Comparison of ENCODE assay signal across 8 cellular contexts in the genomic region with DNA sequence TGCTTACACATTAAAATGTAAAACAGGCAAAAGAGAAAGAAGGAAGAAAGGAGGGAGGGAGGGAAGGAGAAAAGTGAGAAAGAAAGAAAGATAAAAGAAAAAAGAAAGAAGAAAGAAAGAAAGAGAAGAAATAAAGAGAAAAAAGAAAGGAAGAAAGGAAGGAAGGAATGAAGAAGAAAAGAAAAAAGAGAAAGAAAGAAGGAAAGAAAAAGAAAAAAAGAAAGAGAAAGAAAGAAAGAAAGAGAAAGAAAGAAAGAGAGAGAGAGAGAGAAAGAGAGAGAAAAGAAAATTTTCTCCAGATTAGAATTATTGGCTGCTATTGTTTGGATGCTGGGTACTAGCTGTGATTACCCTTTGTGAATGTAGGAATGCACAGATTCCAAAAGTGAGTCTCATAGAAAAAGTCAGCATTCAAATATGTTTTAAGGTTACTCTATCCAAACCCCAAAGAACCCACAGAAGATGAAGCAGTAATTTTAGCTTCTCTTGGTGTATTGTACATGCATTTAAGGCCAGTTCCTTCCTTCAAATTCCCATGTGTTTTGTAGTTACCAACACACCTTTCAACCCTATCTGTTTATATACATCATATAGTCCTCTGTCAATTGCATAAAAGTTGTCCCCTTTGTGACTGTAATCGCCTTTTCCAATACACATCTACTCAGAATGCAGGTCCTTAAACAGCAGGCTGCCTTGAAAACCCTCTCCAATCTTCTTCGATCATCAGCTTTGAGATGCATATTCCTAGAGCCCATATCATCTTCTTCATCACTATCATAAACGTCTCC. TPM values are rescaled to one million over a fixed set of nuclear protein-coding genes. Genes with fewer than 3 reads are reported as not detected.
DNase-seq lines count a peak whose midpoint lies in the region; ATAC-seq and TF ChIP-seq lines count a peak whose summit lies in the region.

No MANE protein-coding gene starts in this region.

- H3K4me1 ChIP-seq in Peyer's patch, result peaks cover 0 to 15% (median 7%) of the 10 kb centered on the region in 4 donors

- peak overlapping the region; percentile 54 to 90 (median 64) for H3K4me3 ChIP-seq in Peyer's patch

- ATAC-seq in GM18861 (IDR thresholded peaks at IDR 0.05; ENCODE audit: unreplicated experiment), result peak; percentile 2
- ATAC-seq in HG03469 (IDR thresholded peaks at IDR 0.05; ENCODE audit: unreplicated experiment), result no peak

- H3K27me3 ChIP-seq in Peyer's patch, result no peaks in the 10 kb centered on the region

- H3K36me3 ChIP-seq in Peyer's patch, result no peaks in the 10 kb centered on the region

- no peak for TF ChIP-seq CTCF in Peyer's patch (IDR thresholded peaks at IDR 0.05)

- DNase-seq in A172 (ENCODE audit: low spot score) (peak; percentile 14), Peyer's patch (no peak), epithelial cell of prostate (ENCODE audit: low read depth, low spot score) (no peak), non-pigmented ciliary epithelial cell (ENCODE audit: low read depth) (peak; percentile 34), GM19238 (ENCODE audit: insufficient read length, low spot score) (no peak), ecto neural progenitor cell (ENCODE audit: low spot score) (no peak)

- H3K9me3 ChIP-seq in Peyer's patch, result no peaks in the 10 kb centered on the region

- peak overlapping the region; percentile 86 to 98 (median 89) for H3K27ac ChIP-seq in Peyer's patch
- peak overlapping the region; percentile 78 for H3K27ac ChIP-seq in epithelial cell of prostate

- TF ChIP-seq POLR2A in Peyer's patch (IDR thresholded peaks at IDR 0.05), result no peak

RNA-seq across cellular contexts. Expression of gene FAM111A, which starts 0.8 kb away (rescaled TPM):
- 83.5 and 102 TPM in 2 replicates for total RNA-seq in A172 (2014; rRNA removed; shearing (Covaris generic))
- 10 to 100 TPM; 43.0 to 96.6 (median 68.5) TPM for total RNA-seq in Peyer's patch

RNA-seq across cellular contexts. Expression of gene DTX4, which starts 30.1 kb away (rescaled TPM):
- 0.12 and 0.21 TPM in 2 replicates for total RNA-seq in A172 (2014; rRNA removed; shearing (Covaris generic))
- 10 to 100 TPM; 41.3 to 93.8 (median 60.9) TPM for total RNA-seq in Peyer's patch

RNA-seq across cellular contexts. Expression of gene FAM111B, which starts 34.8 kb away (rescaled TPM):
- 26.7 and 31.4 TPM in 2 replicates for total RNA-seq in A172 (2014; rRNA removed; shearing (Covaris generic))
- total RNA-seq in Peyer's patch, result 1 to 10 TPM; 1.8 to 6.0 (median 4.7) TPM

RNA-seq across cellular contexts. Expression of gene GLYATL1B, which starts 55.8 kb away (rescaled TPM):
- total RNA-seq in A172 (2014; rRNA removed; shearing (Covaris generic)), result not detected in 2 replicates
- total RNA-seq in Peyer's patch, result not detected

Comparison
In these comparisons a context has a peak if more than half of its experiments do, and no peak if none do; other contexts are left out.
1. DNase-seq: peak in A172 (single experiment) and non-pigmented ciliary epithelial cell (single experiment); none in Peyer's patch (0 of 3), epithelial cell of prostate (single experiment), GM19238 (single experiment) and ecto neural progenitor cell (single experiment).
2. RNA of gene DTX4, which starts 30.1 kb away (total RNA-seq): 41.3 to 93.8 TPM in Peyer's patch; 0.12 to 0.21 TPM in A172; every median in the first group is over 10 times any median in the second.